8 cellular contexts compared by ENCODE assay signal in the genomic region with DNA sequence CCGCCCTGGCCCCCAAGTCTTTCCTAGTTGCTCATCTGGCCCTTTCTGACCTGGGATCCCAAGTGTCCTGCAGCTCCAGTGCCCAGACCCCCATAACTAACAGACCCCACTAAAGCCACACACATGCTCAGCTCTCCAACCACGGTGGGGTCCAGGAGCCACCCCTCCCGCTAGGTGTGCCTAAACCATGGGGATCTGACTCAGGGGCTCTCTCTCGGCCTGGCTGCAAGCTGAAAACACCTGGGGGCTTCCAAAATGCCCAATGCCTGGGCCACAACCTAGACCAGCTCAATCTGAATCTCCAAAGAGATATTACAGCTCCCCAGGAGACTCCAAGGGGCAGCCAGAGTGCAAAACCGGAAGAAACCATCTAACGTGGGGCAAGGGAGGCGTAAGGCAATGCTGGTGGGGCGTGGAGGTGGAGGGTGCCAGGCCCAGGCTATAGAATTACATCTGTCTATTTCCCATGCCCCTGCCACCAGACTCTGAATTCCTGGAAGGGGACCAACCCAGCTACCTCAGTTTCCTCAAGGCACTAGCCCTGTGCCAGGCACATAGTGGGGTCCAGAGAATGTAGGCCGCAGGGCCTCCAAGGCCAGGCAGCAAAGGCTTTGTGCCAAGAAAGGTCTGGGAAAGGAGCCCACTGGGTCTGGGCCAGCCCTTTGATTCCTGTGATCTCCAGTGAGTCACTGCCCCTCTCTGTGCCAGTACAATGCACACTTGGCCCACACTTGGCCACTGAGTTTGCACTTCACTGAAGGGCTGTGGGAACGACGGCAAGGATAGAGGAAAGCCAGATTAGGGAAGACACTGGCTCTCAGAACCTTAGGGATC. TPM values are rescaled to one million over a fixed set of nuclear protein-coding genes. Genes with fewer than 3 reads are reported as not detected.
DNase-seq lines count a peak whose midpoint lies in the region; ATAC-seq and TF ChIP-seq lines count a peak whose summit lies in the region.

No MANE protein-coding gene starts in this region.

- H3K27ac Mint-ChIP-seq in activated CD4-positive, alpha-beta T cell treated with anti-CD3 and anti-CD28 coated beads, Interleukin-2, amount 10 ng/mL, durations not matched to agents 7 days and 5 days = no peak overlapping the region

- H3K9me3 Mint-ChIP-seq in activated CD4-positive, alpha-beta T cell treated with anti-CD3 and anti-CD28 coated beads, Interleukin-2, amount 10 ng/mL, durations not matched to agents 7 days and 5 days = no peaks in the 10 kb centered on the region

- H3K36me3 ChIP-seq in muscle layer of duodenum (ENCODE audit: control insufficient read depth in 1 of 2, insufficient read depth in 2 of 2, low read length in 2 of 2) = peaks cover 22 to 35% of the 10 kb centered on the region in 2 donors

- CTCF ChIA-PET in HEK293T (lab: Yijun Ruan, JAX) = no interaction called here
- CTCF ChIA-PET in activated CD4-positive, alpha-beta T cell treated with anti-CD3 and anti-CD28 coated beads, Interleukin-2, amount 10 ng/mL, durations not matched to agents 7 days and 5 days (lab: Charles Lee) = interaction anchor here (1.5 kb wide), 1 partner anchor 11 kb away, joined by 4 read pairs; no protein-coding TSS in a partner anchor

- H3K4me3 Mint-ChIP-seq in activated CD4-positive, alpha-beta T cell treated with anti-CD3 and anti-CD28 coated beads, Interleukin-2, amount 10 ng/mL, durations not matched to agents 7 days and 5 days = no peak overlapping the region

- no peaks in the 10 kb centered on the region for H3K9me3 ChIP-seq in muscle layer of duodenum (ENCODE audit: control insufficient read depth in 1 of 2, low read length in 2 of 2)

- H3K4me1 ChIP-seq in muscle layer of duodenum (ENCODE audit: control insufficient read depth in 1 of 2, insufficient read depth in 2 of 2, low read length in 2 of 2) = peaks cover 10 to 46% of the 10 kb centered on the region in 2 donors

- H3K4me1 Mint-ChIP-seq in activated CD4-positive, alpha-beta T cell treated with anti-CD3 and anti-CD28 coated beads, Interleukin-2, amount 10 ng/mL, durations not matched to agents 7 days and 5 days = peaks cover 44% of the 10 kb centered on the region

- no peaks in the 10 kb centered on the region for H3K27me3 Mint-ChIP-seq in activated CD4-positive, alpha-beta T cell treated with anti-CD3 and anti-CD28 coated beads, Interleukin-2, amount 10 ng/mL, durations not matched to agents 7 days and 5 days

- H3K4me3 ChIP-seq in muscle layer of duodenum (ENCODE audit: low read depth in 1 of 2, low read length in 2 of 2) = no peak overlapping the region

- H3K36me3 Mint-ChIP-seq in activated CD4-positive, alpha-beta T cell treated with anti-CD3 and anti-CD28 coated beads, Interleukin-2, amount 10 ng/mL, durations not matched to agents 7 days and 5 days (ENCODE audit: low read depth) = peaks cover 45% of the 10 kb centered on the region

- peak overlapping the region; percentile 70 for H3K27ac ChIP-seq in muscle layer of duodenum (ENCODE audit: low read length)

- H3K27me3 ChIP-seq in muscle layer of duodenum (ENCODE audit: low read depth, low read length) = no peaks in the 10 kb centered on the region

- DNase-seq in A172 (ENCODE audit: low spot score) (peak; percentile 83), NCI-H2196 treated with DMSO at 0.1 percent for 48 hours (lab: John Stamatoyannopoulos, UW; ENCODE audit: unreplicated experiment) (peak; percentile 43), dedifferentiated amniotic fluid mesenchymal stem cell (ENCODE audit: extremely low spot score) (peak; percentile 63), HEK293T (ENCODE audit: extremely low spot score) (no peak)
- no peak for DNase-seq in activated CD4-positive, alpha-beta T cell treated with anti-CD3 and anti-CD28 coated beads, Interleukin-2, amount 10 ng/mL, durations not matched to agents 7 days and 5 days

- ATAC-seq in GM21619 (IDR thresholded peaks at IDR 0.05; ENCODE audit: unreplicated experiment) = no peak
- no peak for ATAC-seq in HG02610 (IDR thresholded peaks at IDR 0.05; ENCODE audit: unreplicated experiment)

- POLR2A ChIA-PET in HEK293T (lab: Yijun Ruan, JAX) = interaction anchor here (0.8 to 1.2 kb wide), 2 partner anchors 56 to 220 kb away, joined by 3 to 4 read pairs; a partner anchor contains a TSS
- POLR2A ChIA-PET in activated CD4-positive, alpha-beta T cell treated with anti-CD3 and anti-CD28 coated beads, Interleukin-2, amount 10 ng/mL, durations not matched to agents 7 days and 5 days (lab: Charles Lee) = no interaction called here

TF ChIP-seq in HEK293T, 16 proteins besides CTCF, POLR2A, EP300 and RAD21:
- TF ChIP-seq NFRKB (IDR thresholded peaks at IDR 0.05) (no peak), ARNT (IDR thresholded peaks at IDR 0.05) (no peak), ZNF384 (IDR thresholded peaks at IDR 0.05) (no peak), CTBP1 (IDR thresholded peaks at IDR 0.05; ENCODE audit: borderline replicate concordance) (no peak), LEF1 (IDR thresholded peaks at IDR 0.05; ENCODE audit: borderline replicate concordance) (no peak), SUZ12 (IDR thresholded peaks at IDR 0.05) (no peak), FOXM1 (IDR thresholded peaks at IDR 0.05; ENCODE audit: borderline replicate concordance) (no peak), TARDBP (IDR thresholded peaks at IDR 0.05) (no peak), HDGF (IDR thresholded peaks at IDR 0.05; ENCODE audit: borderline replicate concordance) (no peak), ELF4 (IDR thresholded peaks at IDR 0.05) (no peak), FOXK2 (IDR thresholded peaks at IDR 0.05) (no peak), FOXA1 (IDR thresholded peaks at IDR 0.05) (no peak), SP1 (IDR thresholded peaks at IDR 0.05) (no peak)
- TF ChIP-seq, protein P1, sequence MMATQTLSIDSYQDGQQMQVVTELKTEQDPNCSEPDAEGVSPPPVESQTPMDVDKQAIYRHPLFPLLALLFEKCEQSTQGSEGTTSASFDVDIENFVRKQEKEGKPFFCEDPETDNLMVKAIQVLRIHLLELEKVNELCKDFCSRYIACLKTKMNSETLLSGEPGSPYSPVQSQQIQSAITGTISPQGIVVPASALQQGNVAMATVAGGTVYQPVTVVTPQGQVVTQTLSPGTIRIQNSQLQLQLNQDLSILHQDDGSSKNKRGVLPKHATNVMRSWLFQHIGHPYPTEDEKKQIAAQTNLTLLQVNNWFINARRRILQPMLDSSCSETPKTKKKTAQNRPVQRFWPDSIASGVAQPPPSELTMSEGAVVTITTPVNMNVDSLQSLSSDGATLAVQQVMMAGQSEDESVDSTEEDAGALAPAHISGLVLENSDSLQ (IDR thresholded peaks at IDR 0.05) = no peak

RNA-seq across cellular contexts. Expression of a gene that starts 3.3 kb away (rescaled TPM):
- 87.1 and 116 TPM in 2 replicates for total RNA-seq in A172 (2014; rRNA removed; shearing (Covaris generic))
- total RNA-seq in activated CD4-positive, alpha-beta T cell treated with anti-CD3 and anti-CD28 coated beads, Interleukin-2, amount 10 ng/mL, durations not matched to agents 7 days and 5 days = 10 to 100 TPM; 51.8 to 65.0 TPM

RNA-seq across cellular contexts. Expression of a gene that starts 18.5 kb away (rescaled TPM):
- 47.0 and 55.6 TPM in 2 replicates for total RNA-seq in A172 (2014; rRNA removed; shearing (Covaris generic))
- 10 to 100 TPM; 63.9 to 69.9 TPM for total RNA-seq in activated CD4-positive, alpha-beta T cell treated with anti-CD3 and anti-CD28 coated beads, Interleukin-2, amount 10 ng/mL, durations not matched to agents 7 days and 5 days

RNA-seq across cellular contexts. Expression of a gene that starts 22.8 kb away (rescaled TPM):
- not detected in 2 replicates for total RNA-seq in A172 (2014; rRNA removed; shearing (Covaris generic))
- not detected for total RNA-seq in activated CD4-positive, alpha-beta T cell treated with anti-CD3 and anti-CD28 coated beads, Interleukin-2, amount 10 ng/mL, durations not matched to agents 7 days and 5 days

RNA-seq across cellular contexts. Expression of a gene that starts 30.6 kb away (rescaled TPM):
- total RNA-seq in A172 (2014; rRNA removed; shearing (Covaris generic)) = not detected in 2 replicates
- total RNA-seq in activated CD4-positive, alpha-beta T cell treated with anti-CD3 and anti-CD28 coated beads, Interleukin-2, amount 10 ng/mL, durations not matched to agents 7 days and 5 days = 100 to 1,000 TPM; 383 to 413 TPM

RNA-seq across cellular contexts. Expression of a gene that starts 43.4 kb away (rescaled TPM):
- 19.1 and 20.7 TPM in 2 replicates for total RNA-seq in A172 (2014; rRNA removed; shearing (Covaris generic))
- total RNA-seq in activated CD4-positive, alpha-beta T cell treated with anti-CD3 and anti-CD28 coated beads, Interleukin-2, amount 10 ng/mL, durations not matched to agents 7 days and 5 days = 10 to 100 TPM; 13.7 to 13.9 TPM

Comparison
In these comparisons a context has a peak if more than half of its experiments do, and no peak if none do; other contexts are left out.
1. DNase-seq: peak in A172 (single experiment), NCI-H2196 treated with DMSO at 0.1 percent for 48 hours (single experiment) and dedifferentiated amniotic fluid mesenchymal stem cell (single experiment); none in HEK293T (single experiment) and activated CD4-positive, alpha-beta T cell treated with anti-CD3 and anti-CD28 coated beads, Interleukin-2, amount 10 ng/mL, durations not matched to agents 7 days and 5 days (single experiment).